16 cellular contexts compared by ENCODE assay signal in the genomic region with DNA sequence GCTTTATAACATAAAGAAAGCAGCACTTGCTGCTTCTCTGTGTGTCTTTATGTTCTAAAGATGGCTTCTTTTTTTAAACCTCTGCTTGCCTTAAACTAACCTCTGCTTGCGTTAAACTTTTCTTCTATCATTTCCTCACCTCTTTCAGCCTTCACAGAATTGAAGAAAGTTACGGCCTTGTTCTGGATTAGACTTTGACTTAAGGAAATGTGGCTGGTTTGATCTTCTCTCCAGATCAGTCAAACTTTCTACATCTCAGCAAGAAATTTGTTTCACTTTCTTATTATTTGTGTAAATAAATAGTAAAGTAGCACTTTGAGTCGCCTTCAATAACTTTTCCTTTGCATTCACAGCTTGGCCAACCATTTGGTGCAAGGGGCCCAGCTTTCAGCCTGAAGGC.
DNase-seq lines count a peak whose midpoint lies in the region; ATAC-seq and TF ChIP-seq lines count a peak whose summit lies in the region.
"Had no signal": no experiment of that assay in that cellular context is flagged by ENCODE, and none has a peak within 500 bp of the region (broad histone marks: within the 10 kb centered on the region; RNA-seq: fewer than 3 reads in every experiment).

No MANE protein-coding gene starts in this region.

- no peak overlapping the region for H3K4me3 Mint-ChIP-seq in activated T-cell treated with anti-CD3 and anti-CD28 coated beads, Interleukin-2, amount 50 U/mL, for 24 hours
- peak overlapping the region in 6 of 8 donors; percentile 4 to 47 (median 14) for H3K4me3 Mint-ChIP-seq in CD4-positive, alpha-beta memory T cell
- H3K4me3 Mint-ChIP-seq in T-cell: peak overlapping the region in 1 of 3 donors; percentile 15
- H3K4me3 Mint-ChIP-seq: CD14-positive monocyte had no signal

- H3K4me1 ChIP-seq in CD4-positive, alpha-beta memory T cell (ENCODE audit: insufficient read depth, low read length): peaks cover 12% of the 10 kb centered on the region
- H3K4me1 ChIP-seq: HAP-1 had no signal

- H3K4me1 Mint-ChIP-seq in activated T-cell treated with anti-CD3 and anti-CD28 coated beads, Interleukin-2, amount 50 U/mL, for 24 hours (ENCODE audit: low read depth): peaks cover 17% of the 10 kb centered on the region
- peaks cover 17 to 26% (median 21%) of the 10 kb centered on the region in 4 donors for H3K4me1 Mint-ChIP-seq in CD4-positive, alpha-beta memory T cell
- H3K4me1 Mint-ChIP-seq in T-cell: peaks cover 20 to 22% (median 20%) of the 10 kb centered on the region in 3 donors
- H3K4me1 Mint-ChIP-seq: CD14-positive monocyte had no signal

- H3K36me3 ChIP-seq in CD4-positive, alpha-beta memory T cell (ENCODE audit: insufficient read depth, low read length): no peaks in the 10 kb centered on the region
- H3K36me3 ChIP-seq: HAP-1, MG63 had no signal

- CTCF ChIA-PET in CD4-positive, alpha-beta memory T cell (lab: Charles Lee; ENCODE audit: partially characterized antibody): no interaction called here
- CTCF ChIA-PET in T-cell (lab: Charles Lee): interaction anchor here in 1 of 2 donors (0.8 kb wide), 1 partner anchor 63 kb away, joined by 3 read pairs; no protein-coding TSS in a partner anchor

- POLR2A ChIA-PET in CD4-positive, alpha-beta memory T cell (lab: Charles Lee; ENCODE audit: partially characterized antibody): interaction anchor here (1.0 to 1.2 kb wide), 2 partner anchors 54 to 333 kb away, joined by 3 to 4 read pairs; no protein-coding TSS in a partner anchor
- POLR2A ChIA-PET in T-cell (lab: Charles Lee): no interaction called here

- in situ Hi-C loops in GM13976 (cut with MboI; ENCODE audit: low sequenced_read_pairs, unreplicated experiment): no loop called here

- H3K27me3 Mint-ChIP-seq in activated T-cell treated with anti-CD3 and anti-CD28 coated beads, Interleukin-2, amount 50 U/mL, for 24 hours: no peaks in the 10 kb centered on the region
- no peaks in the 10 kb centered on the region for H3K27me3 Mint-ChIP-seq in CD4-positive, alpha-beta memory T cell
- H3K27me3 Mint-ChIP-seq in T-cell: no peaks in the 10 kb centered on the region

- no peaks in the 10 kb centered on the region for H3K27me3 ChIP-seq in CD4-positive, alpha-beta memory T cell (ENCODE audit: insufficient read depth, low read length)
- H3K27me3 ChIP-seq: MG63 had no signal

- ATAC-seq in T-cell (replicated peaks in 1 of 4): peak; percentile 34 to 60 (median 44)
- ATAC-seq: Panc1 had no signal

- H3K9me3 ChIP-seq in CD4-positive, alpha-beta memory T cell (ENCODE audit: control insufficient read depth in 1 of 2, low read length in 2 of 2): no peaks in the 10 kb centered on the region
- H3K9me3 ChIP-seq: HAP-1, MG63 had no signal

- no peak overlapping the region for H3K4me3 ChIP-seq in CD4-positive, alpha-beta memory T cell (ENCODE audit: low read length in 2 of 2)
- H3K4me3 ChIP-seq: HAP-1, MG63 had no signal

- intact Hi-C loops in CD4-positive, alpha-beta memory T cell (cut with micrococcal nuclease): no loop called here

- TF ChIP-seq CTCF in GM13976 (IDR thresholded peaks at IDR 0.05; ENCODE audit: borderline replicate concordance, control extremely low read depth, extremely low read depth, insufficient read depth, missing control alignments): no peak

- no peak for DNase-seq in activated T-cell treated with anti-CD3 and anti-CD28 coated beads, Interleukin-2, amount 50 U/mL, for 24 hours
- DNase-seq in activated T-cell treated with anti-CD3 and anti-CD28 coated beads for 4 hours: no peak
- peak in 2 of 5 donors; percentile 7 to 12 for DNase-seq in CD4-positive, alpha-beta memory T cell
- DNase-seq in T-cell: no peak
- peak; percentile 7 for DNase-seq in central memory CD4-positive, alpha-beta T cell
- no peak for DNase-seq in GM13976 (ENCODE audit: low spot score)
- DNase-seq in DMS53 treated with DMSO at 0.1 percent for 48 hours (lab: John Stamatoyannopoulos, UW; ENCODE audit: unreplicated experiment): no peak
- DNase-seq: Calu3, DMS53, Karpas-422, MG63, NCI-H1092, NCI-H510A treated with DMSO at 0.1 percent for 48 hours had no signal

- H3K9me3 Mint-ChIP-seq in activated T-cell treated with anti-CD3 and anti-CD28 coated beads, Interleukin-2, amount 50 U/mL, for 24 hours: peaks cover 3% of the 10 kb centered on the region
- peaks cover 0 to 2% (median 0%) of the 10 kb centered on the region in 8 donors for H3K9me3 Mint-ChIP-seq in CD4-positive, alpha-beta memory T cell
- H3K9me3 Mint-ChIP-seq in T-cell: peaks cover 0 to 2% (median 0%) of the 10 kb centered on the region in 3 donors

- H3K36me3 Mint-ChIP-seq in activated T-cell treated with anti-CD3 and anti-CD28 coated beads, Interleukin-2, amount 50 U/mL, for 24 hours (ENCODE audit: low read depth): no peaks in the 10 kb centered on the region
- no peaks in the 10 kb centered on the region for H3K36me3 Mint-ChIP-seq in CD4-positive, alpha-beta memory T cell
- H3K36me3 Mint-ChIP-seq in T-cell: no peaks in the 10 kb centered on the region
- H3K36me3 Mint-ChIP-seq: CD14-positive monocyte had no signal

- H3K27ac ChIP-seq in CD4-positive, alpha-beta memory T cell (ENCODE audit: low read depth, low read length): no peak overlapping the region

- H3K27ac Mint-ChIP-seq in activated T-cell treated with anti-CD3 and anti-CD28 coated beads, Interleukin-2, amount 50 U/mL, for 24 hours: peak overlapping the region; percentile 70
- peak overlapping the region; percentile 7 to 90 (median 54) for H3K27ac Mint-ChIP-seq in CD4-positive, alpha-beta memory T cell
- peak overlapping the region; percentile 68 to 77 for H3K27ac Mint-ChIP-seq in T-cell
- H3K27ac Mint-ChIP-seq: CD14-positive monocyte had no signal
